Comparison of ENCODE assay signal across 24 cellular contexts in the genomic region with DNA sequence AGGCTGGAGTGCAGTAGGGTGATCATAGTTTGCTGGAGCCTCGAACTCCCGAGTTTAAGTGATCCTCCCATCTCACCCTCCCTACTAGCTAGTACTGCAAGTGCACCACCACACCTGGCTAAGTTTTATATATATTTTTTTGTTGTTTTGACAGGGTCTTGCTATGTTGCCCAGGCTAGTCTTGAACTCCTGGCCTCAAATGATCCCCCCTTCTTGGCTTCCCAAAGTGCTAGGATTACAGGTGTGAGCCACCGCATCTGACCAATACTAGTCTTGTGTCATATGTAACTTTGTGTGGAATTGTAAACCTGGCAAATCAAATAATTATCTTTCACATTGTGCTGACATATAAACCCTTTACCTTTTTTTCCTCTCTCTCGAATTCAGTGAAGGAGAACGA. TPM values are rescaled to one million over a fixed set of nuclear protein-coding genes. Genes with fewer than 3 reads are reported as not detected.
DNase-seq lines count a peak whose midpoint lies in the region; ATAC-seq lines count a peak whose summit lies in the region.
"Had no signal": no experiment of that assay in that cellular context is flagged by ENCODE, and none has a peak within 500 bp of the region (broad histone marks: within the 10 kb centered on the region; RNA-seq: fewer than 3 reads in every experiment).

No MANE protein-coding gene starts in this region.

- peaks cover 52% of the 10 kb centered on the region for H3K4me1 Mint-ChIP-seq in activated naive CD4-positive, alpha-beta T cell treated with anti-CD3 and anti-CD28 coated beads, Interleukin-2, amount 10 ng/mL, durations not matched to agents 7 days and 5 days
- H3K4me1 Mint-ChIP-seq in T-helper 17 cell (peaks cover 53% of the 10 kb centered on the region), memory B cell (peaks cover 55% of the 10 kb centered on the region)
- peaks cover 33 to 79% of the 10 kb centered on the region in 2 donors for H3K4me1 Mint-ChIP-seq in stimulated activated naive B cell treated with anti-CD40 and anti-IgM and Interleukin-4, amounts not matched to agents 10 μg/mL and 1 μg/mL and 100 μg/mL, for 72 hours

- peaks cover 51% of the 10 kb centered on the region for H3K36me3 Mint-ChIP-seq in activated naive CD4-positive, alpha-beta T cell treated with anti-CD3 and anti-CD28 coated beads, Interleukin-2, amount 10 ng/mL, durations not matched to agents 7 days and 5 days
- H3K36me3 Mint-ChIP-seq in T-helper 17 cell (ENCODE audit: low read depth) (no peaks in the 10 kb centered on the region), memory B cell (peaks cover 22% of the 10 kb centered on the region)
- H3K36me3 Mint-ChIP-seq in stimulated activated naive B cell treated with anti-CD40 and anti-IgM and Interleukin-4, amounts not matched to agents 10 μg/mL and 1 μg/mL and 100 μg/mL, for 72 hours, result peaks cover 22 to 40% of the 10 kb centered on the region in 2 donors

- H3K27ac Mint-ChIP-seq in activated naive CD4-positive, alpha-beta T cell treated with anti-CD3 and anti-CD28 coated beads, Interleukin-2, amount 10 ng/mL, durations not matched to agents 7 days and 5 days, result peak overlapping the region; percentile 58
- peak overlapping the region; percentile 77 for H3K27ac Mint-ChIP-seq in T-helper 17 cell
- H3K27ac Mint-ChIP-seq in memory B cell, result peak overlapping the region; percentile 71
- H3K27ac Mint-ChIP-seq in stimulated activated naive B cell treated with anti-CD40 and anti-IgM and Interleukin-4, amounts not matched to agents 10 μg/mL and 1 μg/mL and 100 μg/mL, for 72 hours, result peak overlapping the region; percentile 42
- H3K27ac Mint-ChIP-seq: activated T-helper 1 cell treated with anti-CD3 and anti-CD28 coated beads, Interleukin-12 subunit alpha, Interleukin-12 subunit beta, Interleukin-2, Interleukin-4 antibody, amounts not matched to agents 30 ng/mL and 10 ng/mL and 1 ng/mL, durations not matched to agents 14 hours and 24 hours and 36 hours; dendritic cell treated with granulocyte-macrophage colony-stimulating factor and Interleukin-4, amounts not matched to agents 40 ng/mL and 50 ng/mL, for 4 days had no signal

- DNase-seq in activated naive CD4-positive, alpha-beta T cell treated with anti-CD3 and anti-CD28 coated beads, Interleukin-2, amount 10 ng/mL, durations not matched to agents 7 days and 5 days, result no peak
- DNase-seq in activated naive CD4-positive, alpha-beta T cell (lab: John Stamatoyannopoulos, UW), result no peak
- DNase-seq in T-helper 17 cell (no peak), memory B cell (ENCODE audit: low spot score in 2 of 2) (no peak), ecto neural progenitor cell (ENCODE audit: low spot score) (no peak), cardiac septum (ENCODE audit: low spot score) (no peak)
- DNase-seq in stimulated activated naive B cell treated with anti-CD40 and anti-IgM and Interleukin-4, amounts not matched to agents 10 μg/mL and 1 μg/mL and 100 μg/mL, for 72 hours, result no peak
- DNase-seq: central memory CD4-positive, alpha-beta T cell; DND-41; Kasumi-1; mesenchymal stem cell; NCI-H1436; NCI-H82; RPMI8226; T-cell had no signal

- H3K27me3 Mint-ChIP-seq in activated naive CD4-positive, alpha-beta T cell treated with anti-CD3 and anti-CD28 coated beads, Interleukin-2, amount 10 ng/mL, durations not matched to agents 7 days and 5 days, result no peaks in the 10 kb centered on the region
- H3K27me3 Mint-ChIP-seq in T-helper 17 cell (no peaks in the 10 kb centered on the region), memory B cell (no peaks in the 10 kb centered on the region)
- no peaks in the 10 kb centered on the region for H3K27me3 Mint-ChIP-seq in stimulated activated naive B cell treated with anti-CD40 and anti-IgM and Interleukin-4, amounts not matched to agents 10 μg/mL and 1 μg/mL and 100 μg/mL, for 72 hours
- H3K27me3 Mint-ChIP-seq: dendritic cell treated with granulocyte-macrophage colony-stimulating factor and Interleukin-4, amounts not matched to agents 40 ng/mL and 50 ng/mL, for 4 days; T-cell had no signal

- intact Hi-C loops in cardiac septum (cut with DNase I), result no loop called here

- no peak for ATAC-seq in T-helper 17 cell
- ATAC-seq in memory B cell (ENCODE audit: low read depth), result no peak
- no peak for ATAC-seq in stimulated activated naive B cell treated with anti-CD40 and anti-IgM and Interleukin-4, amounts not matched to agents 10 μg/mL and 1 μg/mL and 100 μg/mL, for 72 hours (replicated peaks)
- ATAC-seq in GM21723 (IDR thresholded peaks at IDR 0.05; ENCODE audit: unreplicated experiment), result no peak
- ATAC-seq: activated CD4-positive, CD25-positive, alpha-beta regulatory T cell treated with anti-CD3 and anti-CD28 coated beads, Interleukin-2, amount 50 U/mL, for 24 hours; gastroesophageal sphincter; HepG2; left lobe of liver; T-cell had no signal

- no peak overlapping the region for H3K4me3 Mint-ChIP-seq in activated naive CD4-positive, alpha-beta T cell treated with anti-CD3 and anti-CD28 coated beads, Interleukin-2, amount 10 ng/mL, durations not matched to agents 7 days and 5 days
- H3K4me3 Mint-ChIP-seq in T-helper 17 cell (peak overlapping the region; percentile 7), memory B cell (no peak overlapping the region)
- H3K4me3 Mint-ChIP-seq in stimulated activated naive B cell treated with anti-CD40 and anti-IgM and Interleukin-4, amounts not matched to agents 10 μg/mL and 1 μg/mL and 100 μg/mL, for 72 hours, result no peak overlapping the region
- H3K4me3 Mint-ChIP-seq: activated T-helper 1 cell treated with anti-CD3 and anti-CD28 coated beads, Interleukin-12 subunit alpha, Interleukin-12 subunit beta, Interleukin-2, Interleukin-4 antibody, amounts not matched to agents 30 ng/mL and 10 ng/mL and 1 ng/mL, durations not matched to agents 14 hours and 24 hours and 36 hours; dendritic cell treated with granulocyte-macrophage colony-stimulating factor and Interleukin-4, amounts not matched to agents 40 ng/mL and 50 ng/mL, for 4 days had no signal

- H3K9me3 Mint-ChIP-seq in activated naive CD4-positive, alpha-beta T cell treated with anti-CD3 and anti-CD28 coated beads, Interleukin-2, amount 10 ng/mL, durations not matched to agents 7 days and 5 days, result no peaks in the 10 kb centered on the region
- no peaks in the 10 kb centered on the region for H3K9me3 Mint-ChIP-seq in memory B cell
- H3K9me3 Mint-ChIP-seq in stimulated activated naive B cell treated with anti-CD40 and anti-IgM and Interleukin-4, amounts not matched to agents 10 μg/mL and 1 μg/mL and 100 μg/mL, for 72 hours, result no peaks in the 10 kb centered on the region
- H3K9me3 Mint-ChIP-seq: activated T-helper 1 cell treated with anti-CD3 and anti-CD28 coated beads, Interleukin-12 subunit alpha, Interleukin-12 subunit beta, Interleukin-2, Interleukin-4 antibody, amounts not matched to agents 30 ng/mL and 10 ng/mL and 1 ng/mL, durations not matched to agents 14 hours and 24 hours and 36 hours; dendritic cell treated with granulocyte-macrophage colony-stimulating factor and Interleukin-4, amounts not matched to agents 40 ng/mL and 50 ng/mL, for 4 days; T-cell had no signal

- CTCF ChIA-PET in activated naive CD4-positive, alpha-beta T cell treated with anti-CD3 and anti-CD28 coated beads, Interleukin-2, amount 10 ng/mL, durations not matched to agents 7 days and 5 days (lab: Charles Lee), result interaction anchor here (0.6 kb wide), 1 partner anchor 79 kb away, joined by 3 read pairs; no protein-coding TSS in a partner anchor

- H3K9me3 ChIP-seq in T-helper 17 cell (ENCODE audit: control insufficient read depth, low read length, poor library complexity, severe bottlenecking), result no peaks in the 10 kb centered on the region
- H3K9me3 ChIP-seq: gastroesophageal sphincter, tibial nerve had no signal

RNA-seq across cellular contexts. Expression of a gene that starts 10.2 kb away (rescaled TPM):
- total RNA-seq in T-helper 17 cell (100 to 1,000 TPM; 248 to 259 TPM), cardiac septum (102 TPM)

RNA-seq across cellular contexts. Expression of a gene that starts 41.9 kb away (rescaled TPM):
- total RNA-seq in T-helper 17 cell (100 to 1,000 TPM in 1 of 2 donors, 10 to 100 TPM in 1; 26.9 to 108 TPM), cardiac septum (84.3 TPM)

RNA-seq across cellular contexts. Expression of a gene that starts 47.4 kb away (rescaled TPM):
- total RNA-seq in T-helper 17 cell, result 1 to 10 TPM; 5.2 to 7.4 TPM
- 0.62 TPM for total RNA-seq in cardiac septum
- total RNA-seq: HepG2, SK-MEL-5 had no signal

RNA-seq across cellular contexts. Expression of a gene that starts 58.9 kb away (rescaled TPM):
- 10 to 100 TPM; 45.1 to 46.2 TPM for total RNA-seq in T-helper 17 cell
- 20.2 TPM for total RNA-seq in cardiac septum
